ENCODE assay signal across 34 cellular contexts in genomic region chr18:47797126-47797525, GRCh38.
DNase-seq lines count a peak whose midpoint lies in the region; ATAC-seq and TF ChIP-seq lines count a peak whose summit lies in the region.
"Had no signal": no experiment of that assay in that cellular context is flagged by ENCODE, and none has a peak within 500 bp of the region (broad histone marks: within the 10 kb centered on the region; RNA-seq: fewer than 3 reads in every experiment).

No MANE protein-coding gene starts in this region.

- H3K79me1 ChIP-seq in IMR-90 (ENCODE audit: low read depth in 1 of 2, low read length in 2 of 2), result no peaks in the 10 kb centered on the region

- no peak overlapping the region for H3K9ac ChIP-seq in IMR-90 (ENCODE audit: low read depth, low read length)
- H3K9ac ChIP-seq: BLaER1; BLaER1 treated with 17β-estradiol and CSF1 and Interleukin-3, amounts not matched to agents 10 nM and 100 nM had no signal

- H3K36me3 Mint-ChIP-seq in osteocyte (ENCODE audit: unreplicated experiment), result no peaks in the 10 kb centered on the region
- H3K36me3 Mint-ChIP-seq in CD4-positive, alpha-beta memory T cell, result no peaks in the 10 kb centered on the region
- H3K36me3 Mint-ChIP-seq: CD14-positive monocyte; CD4-positive, CD25-positive, alpha-beta regulatory T cell; CD8-positive, alpha-beta memory T cell; CD8-positive, alpha-beta T cell had no signal

- H3K4me3 ChIP-seq in right atrium auricular region (no peak overlapping the region), IMR-90 (ENCODE audit: insufficient read depth, low read depth, low read length) (no peak overlapping the region), esophagus muscularis mucosa (no peak overlapping the region)
- H3K4me3 ChIP-seq in CD4-positive, alpha-beta memory T cell (ENCODE audit: low read length in 2 of 2), result no peak overlapping the region
- H3K4me3 ChIP-seq: A549; BLaER1; BLaER1 treated with 17β-estradiol and CSF1 and Interleukin-3, amounts not matched to agents 10 nM and 100 nM had no signal

- no peaks in the 10 kb centered on the region for H3K9me3 Mint-ChIP-seq in osteocyte (ENCODE audit: unreplicated experiment)
- no peaks in the 10 kb centered on the region for H3K9me3 Mint-ChIP-seq in CD4-positive, alpha-beta memory T cell
- H3K9me3 Mint-ChIP-seq: CD4-positive, alpha-beta T cell; CD8-positive, alpha-beta memory T cell; CD8-positive, alpha-beta T cell had no signal

- peaks cover 12% of the 10 kb centered on the region for H3K4me1 Mint-ChIP-seq in osteocyte (ENCODE audit: unreplicated experiment)
- no peaks in the 10 kb centered on the region for H3K4me1 Mint-ChIP-seq in CD4-positive, alpha-beta memory T cell
- H3K4me1 Mint-ChIP-seq: B cell; CD14-positive monocyte; CD4-positive, CD25-positive, alpha-beta regulatory T cell; CD8-positive, alpha-beta memory T cell had no signal

- H2BK5ac ChIP-seq in IMR-90 (ENCODE audit: low read depth, low read length, poor library complexity, severe bottlenecking), result no peak overlapping the region

- no peak overlapping the region for H3K14ac ChIP-seq in IMR-90 (replicated peaks; ENCODE audit: low read depth, low read length)

- BruUV-seq in IMR-90 (replicated peaks; lab: Mats Ljungman, UMichigan), result no TSS peak

- no peak overlapping the region for H2BK120ac ChIP-seq in IMR-90 (ENCODE audit: low read depth, low read length)

- H3K27me3 ChIP-seq in right atrium auricular region, result no peaks in the 10 kb centered on the region
- peaks cover 23% of the 10 kb centered on the region for H3K27me3 ChIP-seq in IMR-90 (ENCODE audit: control insufficient read depth, insufficient read depth, low read length)
- H3K27me3 ChIP-seq in esophagus muscularis mucosa, result peaks cover 0 to 4% (median 0%) of the 10 kb centered on the region in 4 donors
- H3K27me3 ChIP-seq in CD4-positive, alpha-beta memory T cell (ENCODE audit: insufficient read depth, low read length), result no peaks in the 10 kb centered on the region
- H3K27me3 ChIP-seq: BE2C; BLaER1; BLaER1 treated with 17β-estradiol and CSF1 and Interleukin-3, amounts not matched to agents 10 nM and 100 nM had no signal

- H4K8ac ChIP-seq in IMR-90 (ENCODE audit: low read depth in 2 of 2, low read length in 2 of 2), result no peak overlapping the region

- H3K56ac ChIP-seq in IMR-90 (ENCODE audit: extremely low read depth, insufficient read depth, low read length), result no peak overlapping the region

- H2AK9ac ChIP-seq in IMR-90 (replicated peaks; ENCODE audit: low read depth, low read length, poor library complexity), result peak overlapping the region; percentile 37

- WGBS in IMR-90 (ENCODE audit: extremely low coverage in 2 of 2, insufficient read length in 1 of 2), 2 experiments, result no CpG with 5 or more reads among the region's 5 CpGs
- WGBS in esophagus muscularis mucosa, result 88% methylated on average over 5 of the region's 5 CpGs

- no peak overlapping the region for H3K27ac Mint-ChIP-seq in osteocyte (ENCODE audit: unreplicated experiment)
- H3K27ac Mint-ChIP-seq in CD4-positive, alpha-beta memory T cell, result no peak overlapping the region
- H3K27ac Mint-ChIP-seq: B cell; CD14-positive monocyte; CD4-positive, alpha-beta T cell; CD4-positive, CD25-positive, alpha-beta regulatory T cell; CD8-positive, alpha-beta memory T cell; CD8-positive, alpha-beta T cell had no signal

- peaks cover 24% of the 10 kb centered on the region for H3K27me3 Mint-ChIP-seq in osteocyte (ENCODE audit: unreplicated experiment)
- H3K27me3 Mint-ChIP-seq in CD4-positive, alpha-beta memory T cell, result peaks cover 5 to 14% of the 10 kb centered on the region in 2 donors

- H4K5ac ChIP-seq in IMR-90 (ENCODE audit: low read depth, low read length), result no peak overlapping the region

- H3K27ac ChIP-seq in right atrium auricular region (no peak overlapping the region), IMR-90 (ENCODE audit: insufficient read depth, low read length) (no peak overlapping the region), esophagus muscularis mucosa (replicated peaks in 1 of 4) (no peak overlapping the region)
- H3K27ac ChIP-seq in CD4-positive, alpha-beta memory T cell (ENCODE audit: low read depth, low read length), result no peak overlapping the region
- H3K27ac ChIP-seq: 22Rv1; A549; BLaER1; BLaER1 treated with 17β-estradiol and CSF1 and Interleukin-3, amounts not matched to agents 10 nM and 100 nM; C4-2B had no signal

- no peak overlapping the region for H3K4me2 ChIP-seq in IMR-90 (ENCODE audit: low read depth, low read length)
- H3K4me2 ChIP-seq: A549; BLaER1; BLaER1 treated with 17β-estradiol and CSF1 and Interleukin-3, amounts not matched to agents 10 nM and 100 nM had no signal

- TF ChIP-seq EP300 in esophagus muscularis mucosa (IDR thresholded peaks at IDR 0.05), result no peak

- TF ChIP-seq RAD21 in IMR-90 (IDR thresholded peaks at IDR 0.05; ENCODE audit: low read length), result no peak

- H4K91ac ChIP-seq in IMR-90 (ENCODE audit: insufficient read depth, low read depth, low read length), result no peak overlapping the region

- no peaks in the 10 kb centered on the region for H3K9me1 ChIP-seq in IMR-90 (ENCODE audit: insufficient read depth, low read length)

- TF ChIP-seq CTCF in right atrium auricular region (IDR thresholded peaks at IDR 0.05), result no peak
- no peak for TF ChIP-seq CTCF in IMR-90 (conservative IDR thresholded peaks at IDR 0.05; ENCODE audit: low read depth, low read length)
- no peak for TF ChIP-seq CTCF in esophagus muscularis mucosa (IDR thresholded peaks at IDR 0.05)
- no peak for TF ChIP-seq CTCF in osteocyte (IDR thresholded peaks at IDR 0.05)

- H2BK20ac ChIP-seq in IMR-90 (ENCODE audit: low read depth, low read length), result no peak overlapping the region

- intact Hi-C loops in Right ventricle myocardium inferior (cut with DNase I), result no loop called here
- intact Hi-C loops in IMR-90 (cut with micrococcal nuclease), result no loop called here
- intact Hi-C loops in esophagus muscularis mucosa (cut with DNase I), result no loop called here
- intact Hi-C loops in CD4-positive, alpha-beta memory T cell (cut with micrococcal nuclease), result no loop called here

- no peak overlapping the region for H2AFZ ChIP-seq in IMR-90 (replicated peaks; ENCODE audit: low read length, poor library complexity)

- H2BK15ac ChIP-seq in IMR-90 (ENCODE audit: low read depth, low read length), result no peak overlapping the region

- H3K23ac ChIP-seq in IMR-90 (ENCODE audit: low read depth, low read length), result no peak overlapping the region

- POLR2A ChIA-PET in IMR-90 (lab: Charles Lee; ENCODE audit: unreplicated experiment), result no interaction called here
- POLR2A ChIA-PET in CD4-positive, alpha-beta memory T cell (lab: Charles Lee; ENCODE audit: partially characterized antibody), result no interaction called here

- H3K4me1 ChIP-seq in right atrium auricular region (peaks cover 0 to 15% of the 10 kb centered on the region in 2 donors), IMR-90 (ENCODE audit: control insufficient read depth, insufficient read depth, low read length) (no peaks in the 10 kb centered on the region), esophagus muscularis mucosa (peaks cover 10 to 18% (median 16%) of the 10 kb centered on the region in 4 donors)
- no peaks in the 10 kb centered on the region for H3K4me1 ChIP-seq in CD4-positive, alpha-beta memory T cell (ENCODE audit: insufficient read depth, low read length)
- H3K4me1 ChIP-seq: A549, Caco-2 had no signal

- H3K4ac ChIP-seq in IMR-90 (ENCODE audit: low read depth, low read length), result no peak overlapping the region

- dilution Hi-C loops in IMR-90 (cut with HindIII; ENCODE audit: low sequenced_read_pairs, unreplicated experiment), result no loop called here

- TF ChIP-seq POLR2A in IMR-90 (IDR thresholded peaks at IDR 0.05; ENCODE audit: low read depth, low read length) (no peak), esophagus muscularis mucosa (IDR thresholded peaks at IDR 0.05; ENCODE audit: low read depth) (no peak)

- CTCF ChIA-PET in IMR-90 (lab: Yijun Ruan, JAX), result interaction anchor here (1.1 kb wide), 1 partner anchor 41 kb away, joined by 3 read pairs; no protein-coding TSS in a partner anchor
- CTCF ChIA-PET in CD4-positive, alpha-beta memory T cell (lab: Charles Lee; ENCODE audit: partially characterized antibody), result no interaction called here

- in situ Hi-C loops in IMR-90 (cut with MboI; ENCODE audit: low sequenced_read_pairs), result no loop called here

- H3K4me3 Mint-ChIP-seq in osteocyte (ENCODE audit: unreplicated experiment), result no peak overlapping the region
- no peak overlapping the region for H3K4me3 Mint-ChIP-seq in CD4-positive, alpha-beta memory T cell
- H3K4me3 Mint-ChIP-seq: B cell; CD14-positive monocyte; CD4-positive, alpha-beta T cell; CD4-positive, CD25-positive, alpha-beta regulatory T cell; CD8-positive, alpha-beta memory T cell; CD8-positive, alpha-beta T cell had no signal

- H2AK5ac ChIP-seq in IMR-90 (ENCODE audit: low read depth, low read length), result no peak overlapping the region

- DNase-seq in right atrium auricular region (ENCODE audit: low spot score) (peak; percentile 5), Right ventricle myocardium inferior (ENCODE audit: missing footprints) (no peak), IMR-90 (no peak), esophagus muscularis mucosa (ENCODE audit: extremely low spot score) (peak; percentile 85), osteocyte (ENCODE audit: extremely low spot score, unreplicated experiment) (peak; percentile 71), midbrain (lab: John Stamatoyannopoulos, UW) (no peak)
- no peak for DNase-seq in CD4-positive, alpha-beta memory T cell
- DNase-seq: 8988T; ACHN; AML-193; BE2C; C1 segment of cervical spinal cord; Caco-2; Calu3; CD4-positive, alpha-beta T cell; CD4-positive, CD25-positive, alpha-beta regulatory T cell; CD8-positive, alpha-beta memory T cell; CD8-positive, alpha-beta T cell; COR-L47; DMS 273 treated with DMSO at 0.1 percent for 48 hours; DMS153; DMS53; DMS79; DMS79 treated with DMSO at 0.1 percent for 48 hours; DND-41; EL had no signal

- H4K20me1 ChIP-seq in IMR-90 (ENCODE audit: insufficient read depth, low read length), result no peaks in the 10 kb centered on the region
- H4K20me1 ChIP-seq: BLaER1; BLaER1 treated with 17β-estradiol and CSF1 and Interleukin-3, amounts not matched to agents 10 nM and 100 nM had no signal

- ATAC-seq in Right ventricle myocardium inferior, result no peak
- ATAC-seq in IMR-90 (ENCODE audit: low read depth), result no peak
- ATAC-seq in HG03460 (IDR thresholded peaks at IDR 0.05; ENCODE audit: unreplicated experiment), result no peak
- ATAC-seq: A549; CD8-positive, alpha-beta T cell had no signal

- H3K18ac ChIP-seq in IMR-90 (ENCODE audit: low read depth, low read length), result no peak overlapping the region

- H3K36me3 ChIP-seq in right atrium auricular region, result no peaks in the 10 kb centered on the region
- no peaks in the 10 kb centered on the region for H3K36me3 ChIP-seq in IMR-90 (ENCODE audit: control insufficient read depth, insufficient read depth, low read length)
- no peaks in the 10 kb centered on the region for H3K36me3 ChIP-seq in esophagus muscularis mucosa
- no peaks in the 10 kb centered on the region for H3K36me3 ChIP-seq in CD4-positive, alpha-beta memory T cell (ENCODE audit: insufficient read depth, low read length)
- H3K36me3 ChIP-seq: BE2C; BLaER1; BLaER1 treated with 17β-estradiol and CSF1 and Interleukin-3, amounts not matched to agents 10 nM and 100 nM had no signal

- H3K9me3 ChIP-seq in right atrium auricular region, result no peaks in the 10 kb centered on the region
- no peaks in the 10 kb centered on the region for H3K9me3 ChIP-seq in IMR-90 (ENCODE audit: control insufficient read depth, insufficient read depth, low read length)
- no peaks in the 10 kb centered on the region for H3K9me3 ChIP-seq in esophagus muscularis mucosa
- no peaks in the 10 kb centered on the region for H3K9me3 ChIP-seq in CD4-positive, alpha-beta memory T cell (ENCODE audit: control insufficient read depth in 1 of 2, low read length in 2 of 2)
- H3K9me3 ChIP-seq: A549; BE2C; BLaER1; BLaER1 treated with 17β-estradiol and CSF1 and Interleukin-3, amounts not matched to agents 10 nM and 100 nM; Caco-2 had no signal

Comparison
In these comparisons a context has a peak if more than half of its experiments do, and no peak if none do; other contexts are left out.
1. DNase-seq: peak in right atrium auricular region (single experiment), esophagus muscularis mucosa (single experiment) and osteocyte (single experiment); none in Right ventricle myocardium inferior (single experiment), IMR-90 (single experiment), CD4-positive, alpha-beta memory T cell (0 of 5) and midbrain (single experiment).